Comparison of ENCODE assay signal across 1 cellular context in genomic region chr3:14118400-14119165, GRCh38.
TF ChIP-seq lines count a peak whose summit lies in the region.

No MANE protein-coding gene starts in this region.

TF ChIP-seq in liver, 16 proteins besides CTCF, POLR2A, EP300 and RAD21 (continued from another document):
- TF ChIP-seq REST (IDR thresholded peaks at IDR 0.05): no peak
- TF ChIP-seq JUND (IDR thresholded peaks at IDR 0.05): peak; percentile 29 to 44
- TF ChIP-seq FOXA1 (IDR thresholded peaks at IDR 0.05): peak; percentile 54
- TF ChIP-seq, protein P1, sequence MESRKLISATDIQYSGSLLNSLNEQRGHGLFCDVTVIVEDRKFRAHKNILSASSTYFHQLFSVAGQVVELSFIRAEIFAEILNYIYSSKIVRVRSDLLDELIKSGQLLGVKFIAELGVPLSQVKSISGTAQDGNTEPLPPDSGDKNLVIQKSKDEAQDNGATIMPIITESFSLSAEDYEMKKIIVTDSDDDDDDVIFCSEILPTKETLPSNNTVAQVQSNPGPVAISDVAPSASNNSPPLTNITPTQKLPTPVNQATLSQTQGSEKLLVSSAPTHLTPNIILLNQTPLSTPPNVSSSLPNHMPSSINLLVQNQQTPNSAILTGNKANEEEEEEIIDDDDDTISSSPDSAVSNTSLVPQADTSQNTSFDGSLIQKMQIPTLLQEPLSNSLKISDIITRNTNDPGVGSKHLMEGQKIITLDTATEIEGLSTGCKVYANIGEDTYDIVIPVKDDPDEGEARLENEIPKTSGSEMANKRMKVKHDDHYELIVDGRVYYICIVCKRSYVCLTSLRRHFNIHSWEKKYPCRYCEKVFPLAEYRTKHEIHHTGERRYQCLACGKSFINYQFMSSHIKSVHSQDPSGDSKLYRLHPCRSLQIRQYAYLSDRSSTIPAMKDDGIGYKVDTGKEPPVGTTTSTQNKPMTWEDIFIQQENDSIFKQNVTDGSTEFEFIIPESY (IDR thresholded peaks at IDR 0.05): peak; percentile 63
- TF ChIP-seq EGR1 (IDR thresholded peaks at IDR 0.05; ENCODE audit: low read depth in 2 of 2): no peak
